ENCODE assay signal across 14 cellular contexts in the genomic region with DNA sequence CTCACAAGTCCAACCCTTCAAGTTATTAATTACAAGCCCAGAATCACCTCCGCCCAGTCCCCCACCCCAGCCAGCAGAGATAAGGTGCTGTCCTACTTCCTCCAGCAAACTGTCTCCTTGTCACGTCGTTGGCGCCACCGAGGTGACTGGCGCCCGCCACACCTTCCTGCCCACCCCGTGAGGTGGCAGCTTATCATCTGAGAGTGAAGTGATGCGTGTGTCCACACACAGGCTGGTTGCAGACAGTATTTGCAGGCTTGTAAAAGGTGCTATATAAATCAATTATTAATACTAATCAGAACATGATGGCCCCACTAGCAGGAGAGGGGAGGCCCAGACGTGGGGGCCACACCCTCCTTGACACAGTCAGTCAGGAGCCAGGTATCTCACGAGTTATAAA.
DNase-seq lines count a peak whose midpoint lies in the region; ATAC-seq and TF ChIP-seq lines count a peak whose summit lies in the region.
"Had no signal": no experiment of that assay in that cellular context is flagged by ENCODE, and none has a peak within 500 bp of the region (broad histone marks: within the 10 kb centered on the region; RNA-seq: fewer than 3 reads in every experiment).

No MANE protein-coding gene starts in this region.

- H2BK15ac ChIP-seq in H9 (ENCODE audit: low read depth, low read length): no peak overlapping the region

- H3K27ac Mint-ChIP-seq in H9 (no peak overlapping the region; a peak in 1 of 7 replicates), osteocyte (ENCODE audit: unreplicated experiment) (no peak overlapping the region)
- H3K27ac Mint-ChIP-seq in stimulated activated naive B cell treated with anti-CD40 and anti-IgM and Interleukin-4, amounts not matched to agents 10 μg/mL and 1 μg/mL and 100 μg/mL, for 72 hours: no peak overlapping the region
- H3K27ac Mint-ChIP-seq: CD4-positive, CD25-positive, alpha-beta regulatory T cell; CD8-positive, alpha-beta T cell had no signal

- H4K91ac ChIP-seq in H9 (ENCODE audit: insufficient read length, low read depth, low read length): no peak overlapping the region

- H2BK5ac ChIP-seq in H9 (ENCODE audit: insufficient read length, low read length): no peak overlapping the region

- H3K79me2 ChIP-seq in H9 (ENCODE audit: insufficient read depth, low read length): no peaks in the 10 kb centered on the region

- H3K9me3 ChIP-seq in H9 (ENCODE audit: control insufficient read depth, low read depth, low read length): no peaks in the 10 kb centered on the region
- H3K9me3 ChIP-seq: BLaER1, Caco-2 had no signal

- H3K27me3 ChIP-seq in H9 (ENCODE audit: insufficient read depth, low read length): no peaks in the 10 kb centered on the region
- H3K27me3 ChIP-seq: BLaER1 had no signal

- H4K5ac ChIP-seq in H9 (ENCODE audit: insufficient read length, low read depth, low read length): no peak overlapping the region

- no peak overlapping the region for H3K23ac ChIP-seq in H9 (ENCODE audit: insufficient read length, low read depth, low read length)

- no peak overlapping the region for H3K18ac ChIP-seq in H9 (ENCODE audit: insufficient read length, low read depth, low read length)

- no peaks in the 10 kb centered on the region; the same call in 1 of the 2 replicates for H3K27me3 Mint-ChIP-seq in H9 (ENCODE audit: low read depth)
- H3K27me3 Mint-ChIP-seq in osteocyte (ENCODE audit: unreplicated experiment): peaks cover 6% of the 10 kb centered on the region
- peaks cover 0 to 13% of the 10 kb centered on the region in 2 donors for H3K27me3 Mint-ChIP-seq in stimulated activated naive B cell treated with anti-CD40 and anti-IgM and Interleukin-4, amounts not matched to agents 10 μg/mL and 1 μg/mL and 100 μg/mL, for 72 hours
- H3K27me3 Mint-ChIP-seq: CD4-positive, CD25-positive, alpha-beta regulatory T cell had no signal

- ATAC-seq in stimulated activated naive B cell treated with anti-CD40 and anti-IgM and Interleukin-4, amounts not matched to agents 10 μg/mL and 1 μg/mL and 100 μg/mL, for 72 hours (replicated peaks): no peak
- ATAC-seq: CD8-positive, alpha-beta T cell had no signal

- no peak overlapping the region for H2AFZ ChIP-seq in H9 (ENCODE audit: low read length)

- no peaks in the 10 kb centered on the region for H3K4me1 ChIP-seq in H9 (ENCODE audit: insufficient read depth, low read length)
- H3K4me1 ChIP-seq: BLaER1 had no signal

- H3K4me2 ChIP-seq in H9 (ENCODE audit: insufficient read depth, insufficient read length, low read length): no peak overlapping the region
- H3K4me2 ChIP-seq: BLaER1 had no signal

- no peaks in the 10 kb centered on the region for H4K20me1 ChIP-seq in H9 (ENCODE audit: control insufficient read depth, insufficient read depth, insufficient read length)
- H4K20me1 ChIP-seq: BLaER1 had no signal

- TF ChIP-seq CTCF in H9 (conservative IDR thresholded peaks at IDR 0.05) (no peak), VCaP (conservative IDR thresholded peaks at IDR 0.05) (no peak), osteocyte (IDR thresholded peaks at IDR 0.05) (no peak)

- H2BK120ac ChIP-seq in H9 (ENCODE audit: low read depth, low read length, poor library complexity, severe bottlenecking): peak overlapping the region; percentile 69

- no peak overlapping the region for H3K4ac ChIP-seq in H9 (ENCODE audit: low read depth, low read length)

- no peak overlapping the region for H2BK12ac ChIP-seq in H9 (ENCODE audit: insufficient read length, low read depth, low read length)

- H3K9me3 Mint-ChIP-seq in H9: no peaks in the 10 kb centered on the region
- no peaks in the 10 kb centered on the region for H3K9me3 Mint-ChIP-seq in osteocyte (ENCODE audit: unreplicated experiment)
- H3K9me3 Mint-ChIP-seq in stimulated activated naive B cell treated with anti-CD40 and anti-IgM and Interleukin-4, amounts not matched to agents 10 μg/mL and 1 μg/mL and 100 μg/mL, for 72 hours: no peaks in the 10 kb centered on the region

- no CpG with 5 or more reads among the region's 11 CpGs for WGBS in H9 (ENCODE audit: extremely low coverage, insufficient read length, low lambda C conversion rate)

- no peak overlapping the region for H3K4me3 Mint-ChIP-seq in H9
- no peak overlapping the region for H3K4me3 Mint-ChIP-seq in osteocyte (ENCODE audit: unreplicated experiment)
- H3K4me3 Mint-ChIP-seq in stimulated activated naive B cell treated with anti-CD40 and anti-IgM and Interleukin-4, amounts not matched to agents 10 μg/mL and 1 μg/mL and 100 μg/mL, for 72 hours: no peak overlapping the region
- H3K4me3 Mint-ChIP-seq: CD4-positive, CD25-positive, alpha-beta regulatory T cell; CD8-positive, alpha-beta T cell had no signal

- H4K8ac ChIP-seq in H9 (replicated peaks; ENCODE audit: insufficient read length, low read depth, low read length): no peak overlapping the region

- no peaks in the 10 kb centered on the region for H3K79me1 ChIP-seq in H9 (ENCODE audit: insufficient read depth, low read depth, low read length, poor library complexity, severe bottlenecking)

- no peaks in the 10 kb centered on the region; a peak in 1 of 7 replicates for H3K36me3 Mint-ChIP-seq in H9 (ENCODE audit: insufficient read depth in 1 of 3, low read depth in 3 of 3)
- no peaks in the 10 kb centered on the region for H3K36me3 Mint-ChIP-seq in osteocyte (ENCODE audit: unreplicated experiment)
- no peaks in the 10 kb centered on the region for H3K36me3 Mint-ChIP-seq in stimulated activated naive B cell treated with anti-CD40 and anti-IgM and Interleukin-4, amounts not matched to agents 10 μg/mL and 1 μg/mL and 100 μg/mL, for 72 hours
- H3K36me3 Mint-ChIP-seq: CD4-positive, CD25-positive, alpha-beta regulatory T cell; CD8-positive, alpha-beta T cell had no signal

- no peaks in the 10 kb centered on the region for H3K23me2 ChIP-seq in H9 (ENCODE audit: insufficient read length, low read depth, low read length, poor library complexity, severe bottlenecking)

- no peak overlapping the region for H2AK5ac ChIP-seq in H9 (ENCODE audit: insufficient read length, low read length)

- H3K27ac ChIP-seq in H9 (ENCODE audit: insufficient read length, low read depth, low read length) (no peak overlapping the region), VCaP (peak overlapping the region; percentile 66; the same call in 1 of the 2 replicates)
- H3K27ac ChIP-seq: BLaER1, C4-2B had no signal

- no peak overlapping the region for H3T11ph ChIP-seq in H9 (ENCODE audit: low read length)

- H3K4me1 Mint-ChIP-seq in H9 (peaks cover 6% of the 10 kb centered on the region in 2 experiments; a peak in 3 of 4 replicates), osteocyte (ENCODE audit: unreplicated experiment) (no peaks in the 10 kb centered on the region)
- no peaks in the 10 kb centered on the region for H3K4me1 Mint-ChIP-seq in stimulated activated naive B cell treated with anti-CD40 and anti-IgM and Interleukin-4, amounts not matched to agents 10 μg/mL and 1 μg/mL and 100 μg/mL, for 72 hours
- H3K4me1 Mint-ChIP-seq: CD4-positive, CD25-positive, alpha-beta regulatory T cell had no signal

- no peak overlapping the region for H3K14ac ChIP-seq in H9 (ENCODE audit: insufficient read depth, low read length)

- H3K9ac ChIP-seq in H9 (ENCODE audit: extremely low read depth, insufficient read length, low read length): no peak overlapping the region
- H3K9ac ChIP-seq: BLaER1 had no signal

- H2BK20ac ChIP-seq in H9 (ENCODE audit: low read depth, low read length, poor library complexity, severe bottlenecking): no peak overlapping the region

- DNase-seq in H9: no peak
- DNase-seq in osteocyte (ENCODE audit: extremely low spot score, unreplicated experiment): peak; percentile 70
- no peak for DNase-seq in activated T-cell treated with anti-CD3 and anti-CD28 coated beads, Interleukin-2, amount 50 U/mL, for 1 hour
- no peak for DNase-seq in stimulated activated naive B cell treated with anti-CD40 and anti-IgM and Interleukin-4, amounts not matched to agents 10 μg/mL and 1 μg/mL and 100 μg/mL, for 72 hours
- DNase-seq in activated effector memory CD4-positive, alpha-beta T cell treated with Interleukin-2 at 50 U/mL for 16 hours: no peak
- DNase-seq: CD4-positive, CD25-positive, alpha-beta regulatory T cell; CD8-positive, alpha-beta T cell; DMS153; DND-41; GOT3 had no signal

- no peak overlapping the region for H3K56ac ChIP-seq in H9 (ENCODE audit: insufficient read length, low read depth, low read length)
